ENCODE assay signal across 1 cellular context in the genomic region with DNA sequence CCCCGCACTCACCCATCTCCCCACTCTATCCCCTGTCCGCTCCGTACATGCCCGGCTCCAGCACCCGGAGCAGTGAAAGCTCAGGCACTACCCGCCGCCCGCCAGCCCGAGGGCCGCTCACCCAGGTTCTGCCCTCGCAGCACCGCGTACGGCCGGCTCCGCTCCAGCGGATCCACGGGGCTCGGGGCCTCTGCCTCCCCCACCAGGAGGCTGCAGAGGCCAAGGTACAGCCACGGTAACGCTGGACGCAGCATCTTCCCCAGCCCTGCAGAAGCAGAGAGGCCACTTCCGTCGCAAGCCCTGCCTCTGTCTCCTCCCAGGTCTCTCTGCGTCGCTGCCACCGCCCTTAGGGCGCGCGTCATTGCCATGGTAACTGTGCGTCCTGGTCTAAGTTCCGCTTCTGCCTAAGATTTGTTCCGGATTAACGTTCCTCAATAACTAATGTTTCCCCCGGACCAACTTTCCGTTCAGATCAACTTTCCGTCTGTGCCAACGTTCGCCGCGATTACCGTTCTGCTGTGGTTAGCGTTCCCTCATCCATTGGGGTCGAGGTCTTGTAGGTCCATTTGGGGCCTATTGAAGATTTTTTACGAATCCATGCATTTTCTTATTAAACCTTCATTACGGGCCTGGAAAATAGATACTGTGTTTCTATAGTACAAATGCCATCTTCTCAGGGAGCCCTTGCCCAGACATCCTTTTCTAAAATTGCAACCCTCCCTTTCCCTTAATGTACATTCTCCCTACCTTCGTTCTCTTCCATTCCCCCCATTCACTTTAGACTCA.
A peak's percentile ranks its signal among the peaks of the same experiment; 100 is the strongest.
TF ChIP-seq lines count a peak whose summit lies in the region.

A gene with protein sequence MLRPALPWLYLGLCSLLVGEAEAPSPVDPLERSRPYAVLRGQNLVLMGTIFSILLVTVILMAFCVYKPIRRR (minus strand): TSS at position 281 of the 786 bp plus-strand sequence. CDS start 27 bp downstream, at position 254.

TF ChIP-seq in K562, 482 proteins besides CTCF, POLR2A, EP300 and RAD21 (continued from another document and continues in another):
- no peak for TF ChIP-seq U2AF1 (optimal IDR thresholded peaks at IDR 0.05; ENCODE audit: low read depth, low read length)
- TF ChIP-seq, protein P1, sequence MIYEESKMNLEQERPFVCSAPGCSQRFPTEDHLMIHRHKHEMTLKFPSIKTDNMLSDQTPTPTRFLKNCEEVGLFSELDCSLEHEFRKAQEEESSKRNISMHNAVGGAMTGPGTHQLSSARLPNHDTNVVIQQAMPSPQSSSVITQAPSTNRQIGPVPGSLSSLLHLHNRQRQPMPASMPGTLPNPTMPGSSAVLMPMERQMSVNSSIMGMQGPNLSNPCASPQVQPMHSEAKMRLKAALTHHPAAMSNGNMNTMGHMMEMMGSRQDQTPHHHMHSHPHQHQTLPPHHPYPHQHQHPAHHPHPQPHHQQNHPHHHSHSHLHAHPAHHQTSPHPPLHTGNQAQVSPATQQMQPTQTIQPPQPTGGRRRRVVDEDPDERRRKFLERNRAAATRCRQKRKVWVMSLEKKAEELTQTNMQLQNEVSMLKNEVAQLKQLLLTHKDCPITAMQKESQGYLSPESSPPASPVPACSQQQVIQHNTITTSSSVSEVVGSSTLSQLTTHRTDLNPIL (CRISPR knock-in tag; IDR thresholded peaks at IDR 0.05): no peak
- TF ChIP-seq SAP30 (IDR thresholded peaks at IDR 0.05; ENCODE audit: borderline replicate concordance, insufficient read depth, low read depth, low read length, poor library complexity, severe bottlenecking): peak; percentile 80
- no peak for TF ChIP-seq KAT2B (IDR thresholded peaks at IDR 0.05; ENCODE audit: low read depth, low read length)
- no peak for TF ChIP-seq FOXA3 (CRISPR knock-in tag; conservative IDR thresholded peaks at IDR 0.05 in 1 of 2, IDR thresholded peaks at IDR 0.05 in 1 of 2)
- peak; percentile 54; the same call in 1 of the 2 replicates for TF ChIP-seq PTRF (tag; IDR thresholded peaks at IDR 0.05)
- TF ChIP-seq, protein P2, sequence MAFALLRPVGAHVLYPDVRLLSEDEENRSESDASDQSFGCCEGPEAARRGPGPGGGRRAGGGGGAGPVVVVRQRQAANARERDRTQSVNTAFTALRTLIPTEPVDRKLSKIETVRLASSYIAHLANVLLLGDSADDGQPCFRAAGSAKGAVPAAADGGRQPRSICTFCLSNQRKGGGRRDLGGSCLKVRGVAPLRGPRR (CRISPR knock-in tag; IDR thresholded peaks at IDR 0.05): no peak
- TF ChIP-seq XRCC5 (IDR thresholded peaks at IDR 0.05; ENCODE audit: low read depth, low read length): peak; percentile 85; the same call in 1 of the 2 replicates
- no peak for TF ChIP-seq RUNX1 (IDR thresholded peaks at IDR 0.05; ENCODE audit: low read depth)
- TF ChIP-seq, protein P3, sequence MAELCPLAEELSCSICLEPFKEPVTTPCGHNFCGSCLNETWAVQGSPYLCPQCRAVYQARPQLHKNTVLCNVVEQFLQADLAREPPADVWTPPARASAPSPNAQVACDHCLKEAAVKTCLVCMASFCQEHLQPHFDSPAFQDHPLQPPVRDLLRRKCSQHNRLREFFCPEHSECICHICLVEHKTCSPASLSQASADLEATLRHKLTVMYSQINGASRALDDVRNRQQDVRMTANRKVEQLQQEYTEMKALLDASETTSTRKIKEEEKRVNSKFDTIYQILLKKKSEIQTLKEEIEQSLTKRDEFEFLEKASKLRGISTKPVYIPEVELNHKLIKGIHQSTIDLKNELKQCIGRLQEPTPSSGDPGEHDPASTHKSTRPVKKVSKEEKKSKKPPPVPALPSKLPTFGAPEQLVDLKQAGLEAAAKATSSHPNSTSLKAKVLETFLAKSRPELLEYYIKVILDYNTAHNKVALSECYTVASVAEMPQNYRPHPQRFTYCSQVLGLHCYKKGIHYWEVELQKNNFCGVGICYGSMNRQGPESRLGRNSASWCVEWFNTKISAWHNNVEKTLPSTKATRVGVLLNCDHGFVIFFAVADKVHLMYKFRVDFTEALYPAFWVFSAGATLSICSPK (IDR thresholded peaks at IDR 0.05; ENCODE audit: borderline replicate concordance): no peak
- peak in 1 of 2 experiments; percentile 32; a peak in 1 of 4 replicates for TF ChIP-seq TEAD1 (CRISPR knock-in tag; IDR thresholded peaks at IDR 0.05)
- no peak for TF ChIP-seq JUNB (CRISPR knock-in tag; conservative IDR thresholded peaks at IDR 0.05)
- TF ChIP-seq, protein P4, sequence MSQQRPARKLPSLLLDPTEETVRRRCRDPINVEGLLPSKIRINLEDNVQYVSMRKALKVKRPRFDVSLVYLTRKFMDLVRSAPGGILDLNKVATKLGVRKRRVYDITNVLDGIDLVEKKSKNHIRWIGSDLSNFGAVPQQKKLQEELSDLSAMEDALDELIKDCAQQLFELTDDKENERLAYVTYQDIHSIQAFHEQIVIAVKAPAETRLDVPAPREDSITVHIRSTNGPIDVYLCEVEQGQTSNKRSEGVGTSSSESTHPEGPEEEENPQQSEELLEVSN (IDR thresholded peaks at IDR 0.05; ENCODE audit: borderline replicate concordance in 1 of 2, extremely low read depth in 1 of 2, insufficient read depth in 1 of 2, insufficient read length in 1 of 2, low read depth in 1 of 2, low read length in 1 of 2, poor library complexity in 1 of 2, severe bottlenecking in 1 of 2): peak in 1 of 2 experiments; percentile 29
- TF ChIP-seq ZNF79 (CRISPR knock-in tag; IDR thresholded peaks at IDR 0.05; ENCODE audit: low read depth): no peak
- TF ChIP-seq ESRRB (CRISPR knock-in tag; IDR thresholded peaks at IDR 0.05; ENCODE audit: borderline replicate concordance): no peak
- 0 out of 2 replicates have a peak, but pooled peaks have one; percentile 51 for TF ChIP-seq RHOXF2B (CRISPR knock-in tag; conservative IDR thresholded peaks at IDR 0.05)
- no peak for TF ChIP-seq PHB (CRISPR knock-in tag; IDR thresholded peaks at IDR 0.05)
- TF ChIP-seq ZNF785 (CRISPR knock-in tag; IDR thresholded peaks at IDR 0.05): no peak
- TF ChIP-seq MEIS2 (IDR thresholded peaks at IDR 0.05; ENCODE audit: partially characterized antibody): peak; percentile 53
- TF ChIP-seq, protein P5, sequence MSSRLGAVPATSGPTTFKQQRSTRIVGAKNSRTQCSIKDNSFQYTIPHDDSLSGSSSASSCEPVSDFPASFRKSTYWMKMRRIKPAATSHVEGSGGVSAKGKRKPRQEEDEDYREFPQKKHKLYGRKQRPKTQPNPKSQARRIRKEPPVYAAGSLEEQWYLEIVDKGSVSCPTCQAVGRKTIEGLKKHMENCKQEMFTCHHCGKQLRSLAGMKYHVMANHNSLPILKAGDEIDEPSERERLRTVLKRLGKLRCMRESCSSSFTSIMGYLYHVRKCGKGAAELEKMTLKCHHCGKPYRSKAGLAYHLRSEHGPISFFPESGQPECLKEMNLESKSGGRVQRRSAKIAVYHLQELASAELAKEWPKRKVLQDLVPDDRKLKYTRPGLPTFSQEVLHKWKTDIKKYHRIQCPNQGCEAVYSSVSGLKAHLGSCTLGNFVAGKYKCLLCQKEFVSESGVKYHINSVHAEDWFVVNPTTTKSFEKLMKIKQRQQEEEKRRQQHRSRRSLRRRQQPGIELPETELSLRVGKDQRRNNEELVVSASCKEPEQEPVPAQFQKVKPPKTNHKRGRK (tag; IDR thresholded peaks at IDR 0.05): no peak
- TF ChIP-seq ZNF780A (CRISPR knock-in tag; IDR thresholded peaks at IDR 0.05): no peak
- TF ChIP-seq CCNT2 (IDR thresholded peaks at IDR 0.05; ENCODE audit: borderline replicate concordance, extremely low read depth, insufficient read length, low read depth, low read length): peak; percentile 32
- TF ChIP-seq NR2F6 (CRISPR knock-in tag; IDR thresholded peaks at IDR 0.05): no peak
- TF ChIP-seq CEBPB (tag; IDR thresholded peaks at IDR 0.05): no peak
- 0 out of 2 replicates have a peak, but pooled peaks have one; percentile 76 for TF ChIP-seq BRD4 (IDR thresholded peaks at IDR 0.05)
- no peak for TF ChIP-seq MEF2A (IDR thresholded peaks at IDR 0.05; ENCODE audit: control insufficient read depth, low read depth, low read length)
- 0 out of 2 replicates have a peak, but pooled peaks have one; percentile 52 for TF ChIP-seq ZNF584 (CRISPR knock-in tag; IDR thresholded peaks at IDR 0.05; ENCODE audit: low read depth)
- peak; percentile 68 for TF ChIP-seq SUPT5H (IDR thresholded peaks at IDR 0.05)
- TF ChIP-seq SETDB1 (IDR thresholded peaks at IDR 0.05; ENCODE audit: low read length): no peak
- no peak for TF ChIP-seq ZNF274 (IDR thresholded peaks at IDR 0.05; ENCODE audit: borderline replicate concordance, low read depth, low read length)
- no peak for TF ChIP-seq ZNF24 (IDR thresholded peaks at IDR 0.05)
- TF ChIP-seq, protein P6, sequence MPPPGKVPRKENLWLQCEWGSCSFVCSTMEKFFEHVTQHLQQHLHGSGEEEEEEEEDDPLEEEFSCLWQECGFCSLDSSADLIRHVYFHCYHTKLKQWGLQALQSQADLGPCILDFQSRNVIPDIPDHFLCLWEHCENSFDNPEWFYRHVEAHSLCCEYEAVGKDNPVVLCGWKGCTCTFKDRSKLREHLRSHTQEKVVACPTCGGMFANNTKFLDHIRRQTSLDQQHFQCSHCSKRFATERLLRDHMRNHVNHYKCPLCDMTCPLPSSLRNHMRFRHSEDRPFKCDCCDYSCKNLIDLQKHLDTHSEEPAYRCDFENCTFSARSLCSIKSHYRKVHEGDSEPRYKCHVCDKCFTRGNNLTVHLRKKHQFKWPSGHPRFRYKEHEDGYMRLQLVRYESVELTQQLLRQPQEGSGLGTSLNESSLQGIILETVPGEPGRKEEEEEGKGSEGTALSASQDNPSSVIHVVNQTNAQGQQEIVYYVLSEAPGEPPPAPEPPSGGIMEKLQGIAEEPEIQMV (tag; conservative IDR thresholded peaks at IDR 0.05; ENCODE audit: low read depth): 0 out of 2 replicates have a peak, but pooled peaks have one; percentile 23
- TF ChIP-seq, protein P7, sequence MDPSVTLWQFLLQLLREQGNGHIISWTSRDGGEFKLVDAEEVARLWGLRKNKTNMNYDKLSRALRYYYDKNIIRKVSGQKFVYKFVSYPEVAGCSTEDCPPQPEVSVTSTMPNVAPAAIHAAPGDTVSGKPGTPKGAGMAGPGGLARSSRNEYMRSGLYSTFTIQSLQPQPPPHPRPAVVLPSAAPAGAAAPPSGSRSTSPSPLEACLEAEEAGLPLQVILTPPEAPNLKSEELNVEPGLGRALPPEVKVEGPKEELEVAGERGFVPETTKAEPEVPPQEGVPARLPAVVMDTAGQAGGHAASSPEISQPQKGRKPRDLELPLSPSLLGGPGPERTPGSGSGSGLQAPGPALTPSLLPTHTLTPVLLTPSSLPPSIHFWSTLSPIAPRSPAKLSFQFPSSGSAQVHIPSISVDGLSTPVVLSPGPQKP (CRISPR knock-in tag; IDR thresholded peaks at IDR 0.05): no peak
- no peak for TF ChIP-seq ZNF830 (CRISPR knock-in tag; IDR thresholded peaks at IDR 0.05)
- peak in 1 of 2 experiments; percentile 96; a peak in 2 of 3 replicates for TF ChIP-seq CBX3 (IDR thresholded peaks at IDR 0.05; ENCODE audit: borderline replicate concordance in 1 of 2, low read length in 2 of 2)
- peak; percentile 5; the same call in 1 of the 2 replicates for TF ChIP-seq MAFK (IDR thresholded peaks at IDR 0.05; ENCODE audit: low read length)
- no peak for TF ChIP-seq HEY1 (CRISPR knock-in tag; IDR thresholded peaks at IDR 0.05; ENCODE audit: borderline replicate concordance)
- no peak for TF ChIP-seq HLTF (IDR thresholded peaks at IDR 0.05)
- peak; percentile 95 for TF ChIP-seq BMI1 (IDR thresholded peaks at IDR 0.05; ENCODE audit: low read length)
- TF ChIP-seq ZNF12 (CRISPR knock-in tag; IDR thresholded peaks at IDR 0.05): no peak
- TF ChIP-seq SOX6 (IDR thresholded peaks at IDR 0.05): peak; percentile 73
- no peak for TF ChIP-seq FOXJ3 (CRISPR knock-in tag; IDR thresholded peaks at IDR 0.05)
- TF ChIP-seq EZH2 (IDR thresholded peaks at IDR 0.05; ENCODE audit: borderline replicate concordance, low read depth, low read length): no peak
- peak; percentile 50 for TF ChIP-seq ZNF239 (CRISPR knock-in tag; IDR thresholded peaks at IDR 0.05)
- peak; percentile 75 for TF ChIP-seq SIN3B (IDR thresholded peaks at IDR 0.05; ENCODE audit: low read depth)
- peak; percentile 42; the same call in 1 of the 2 replicates for TF ChIP-seq TEAD4 (IDR thresholded peaks at IDR 0.05; ENCODE audit: low read length)
- TF ChIP-seq TEAD4 (CRISPR knock-in tag; IDR thresholded peaks at IDR 0.05; ENCODE audit: borderline replicate concordance): no peak
- TF ChIP-seq TSC22D4 (tag; IDR thresholded peaks at IDR 0.05): no peak
- TF ChIP-seq ZNF146 (CRISPR knock-in tag; IDR thresholded peaks at IDR 0.05; ENCODE audit: unreplicated experiment): no peak
- TF ChIP-seq, protein P8, sequence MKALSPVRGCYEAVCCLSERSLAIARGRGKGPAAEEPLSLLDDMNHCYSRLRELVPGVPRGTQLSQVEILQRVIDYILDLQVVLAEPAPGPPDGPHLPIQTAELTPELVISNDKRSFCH (CRISPR knock-in tag; IDR thresholded peaks at IDR 0.05): no peak
- TF ChIP-seq, protein P8 (tag; IDR thresholded peaks at IDR 0.05): peak; percentile 76; the same call in 1 of the 2 replicates
- TF ChIP-seq HDAC6 (IDR thresholded peaks at IDR 0.05; ENCODE audit: low read depth, low read length): no peak
- TF ChIP-seq BCL6 (CRISPR knock-in tag; IDR thresholded peaks at IDR 0.05): no peak
- TF ChIP-seq BRF1 (IDR thresholded peaks at IDR 0.05; ENCODE audit: borderline replicate concordance, extremely low read depth, insufficient read length): no peak
- TF ChIP-seq ZNF384 (IDR thresholded peaks at IDR 0.05; ENCODE audit: low read depth, low read length): peak; percentile 44; the same call in 1 of the 2 replicates
- TF ChIP-seq EHMT2 (IDR thresholded peaks at IDR 0.05): peak; percentile 50; the same call in 1 of the 2 replicates
- no peak for TF ChIP-seq ZNF696 (CRISPR knock-in tag; conservative IDR thresholded peaks at IDR 0.05)
- TF ChIP-seq CBX2 (IDR thresholded peaks at IDR 0.05; ENCODE audit: insufficient read depth, low read length, poor library complexity, severe bottlenecking): no peak
- peak; percentile 82 for TF ChIP-seq MBD2 (IDR thresholded peaks at IDR 0.05; ENCODE audit: borderline replicate concordance, low read depth)
- TF ChIP-seq SMAD3 (CRISPR knock-in tag; conservative IDR thresholded peaks at IDR 0.05): no peak
